ENCODE assay signal across 22 cellular contexts in the genomic region with DNA sequence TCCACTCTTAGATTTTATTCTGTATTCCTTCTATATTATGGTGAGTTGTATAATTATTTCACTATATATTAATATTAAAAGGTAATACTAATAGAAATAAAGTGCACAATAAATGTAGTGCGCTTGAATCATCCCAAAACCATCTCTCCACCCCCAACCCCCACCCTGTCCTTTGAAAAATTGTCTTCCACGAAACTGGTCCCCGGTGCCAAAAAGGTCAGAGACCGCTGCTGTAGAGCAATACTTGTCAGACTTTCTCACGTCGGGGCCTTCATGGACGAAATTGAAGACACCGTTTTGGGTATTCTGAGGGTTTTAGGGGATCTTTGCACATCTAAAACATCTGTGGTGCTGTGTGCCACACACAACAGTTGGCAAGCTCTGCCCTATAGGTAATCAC. TPM values are rescaled to one million over a fixed set of nuclear protein-coding genes. Genes with fewer than 3 reads are reported as not detected.
DNase-seq lines count a peak whose midpoint lies in the region; ATAC-seq and TF ChIP-seq lines count a peak whose summit lies in the region.
"Had no signal": no experiment of that assay in that cellular context is flagged by ENCODE, and none has a peak within 500 bp of the region (broad histone marks: within the 10 kb centered on the region; RNA-seq: fewer than 3 reads in every experiment).

No MANE protein-coding gene starts in this region.

- H3K4me3 Mint-ChIP-seq in mesothelial cell of epicardium = no peak overlapping the region
- H3K4me3 Mint-ChIP-seq in stimulated activated effector memory CD8-positive, alpha-beta T cell treated with anti-CD3 and anti-CD28 coated beads, Interleukin-12 subunit alpha, Interleukin-12 subunit beta, amount 100 ng/mL, for 72 hours = no peak overlapping the region
- no peak overlapping the region for H3K4me3 Mint-ChIP-seq in activated naive CD4-positive, alpha-beta T cell treated with anti-CD3 and anti-CD28 coated beads, Interleukin-2, amount 10 ng/mL, durations not matched to agents 7 days and 5 days
- H3K4me3 Mint-ChIP-seq: HFFc6 had no signal

- H3K27me3 ChIP-seq in left ventricle myocardium inferior (ENCODE audit: low read depth) = no peaks in the 10 kb centered on the region
- no peaks in the 10 kb centered on the region for H3K27me3 ChIP-seq in right cardiac atrium (ENCODE audit: control insufficient read depth, insufficient read depth)
- no peaks in the 10 kb centered on the region for H3K27me3 ChIP-seq in KMS-11 (ENCODE audit: insufficient read depth, low read depth)
- H3K27me3 ChIP-seq: MG63, Peyer's patch had no signal

- no peak overlapping the region for H3K9ac ChIP-seq in KMS-11

- intact Hi-C loops in left ventricle myocardium inferior (cut with micrococcal nuclease) = no loop called here
- intact Hi-C loops in right cardiac atrium (cut with DNase I) = no loop called here

- peaks cover 19% of the 10 kb centered on the region for H3K4me1 Mint-ChIP-seq in mesothelial cell of epicardium
- H3K4me1 Mint-ChIP-seq in stimulated activated effector memory CD8-positive, alpha-beta T cell treated with anti-CD3 and anti-CD28 coated beads, Interleukin-12 subunit alpha, Interleukin-12 subunit beta, amount 100 ng/mL, for 72 hours = peaks cover 80% of the 10 kb centered on the region
- H3K4me1 Mint-ChIP-seq in activated naive CD4-positive, alpha-beta T cell treated with anti-CD3 and anti-CD28 coated beads, Interleukin-2, amount 10 ng/mL, durations not matched to agents 7 days and 5 days = peaks cover 64% of the 10 kb centered on the region

- H3K36me3 ChIP-seq in left ventricle myocardium inferior (no peaks in the 10 kb centered on the region), KMS-11 (ENCODE audit: insufficient read depth) (no peaks in the 10 kb centered on the region)
- H3K36me3 ChIP-seq: Peyer's patch had no signal

- CTCF ChIA-PET in activated naive CD4-positive, alpha-beta T cell treated with anti-CD3 and anti-CD28 coated beads, Interleukin-2, amount 10 ng/mL, durations not matched to agents 7 days and 5 days (lab: Charles Lee) = no interaction called here

- H3K4me3 ChIP-seq in left ventricle myocardium inferior = no peak overlapping the region
- no peak overlapping the region for H3K4me3 ChIP-seq in right cardiac atrium (ENCODE audit: low read length)
- H3K4me3 ChIP-seq in KMS-11 (IDR thresholded peaks at IDR 0.05; ENCODE audit: insufficient read depth, low read depth, low read length) = no peak overlapping the region
- H3K4me3 ChIP-seq: MG63, Peyer's patch had no signal

- H3K27ac ChIP-seq in left ventricle myocardium inferior (replicated peaks) (peak overlapping the region; percentile 31), right cardiac atrium (ENCODE audit: low read length) (no peak overlapping the region), KMS-11 (no peak overlapping the region)
- H3K27ac ChIP-seq: Peyer's patch had no signal

- peak overlapping the region; percentile 16 for H3K27ac Mint-ChIP-seq in mesothelial cell of epicardium
- peak overlapping the region; percentile 33 for H3K27ac Mint-ChIP-seq in stimulated activated effector memory CD8-positive, alpha-beta T cell treated with anti-CD3 and anti-CD28 coated beads, Interleukin-12 subunit alpha, Interleukin-12 subunit beta, amount 100 ng/mL, for 72 hours
- H3K27ac Mint-ChIP-seq in activated naive CD4-positive, alpha-beta T cell treated with anti-CD3 and anti-CD28 coated beads, Interleukin-2, amount 10 ng/mL, durations not matched to agents 7 days and 5 days = no peak overlapping the region
- H3K27ac Mint-ChIP-seq: HFFc6 had no signal

- peaks cover 90% of the 10 kb centered on the region for H3K79me2 ChIP-seq in KMS-11 (ENCODE audit: insufficient read depth, low read depth)

- H3K4me1 ChIP-seq in left ventricle myocardium inferior (peaks cover 100% of the 10 kb centered on the region), right cardiac atrium (ENCODE audit: control insufficient read depth, insufficient read depth, low read length) (peaks cover 19% of the 10 kb centered on the region), KMS-11 (ENCODE audit: low read depth, poor library complexity, severe bottlenecking) (peaks cover 68% of the 10 kb centered on the region)

- H4K20me1 ChIP-seq in KMS-11 (ENCODE audit: insufficient read depth) = peaks cover 9% of the 10 kb centered on the region; the same call in 1 of the 2 replicates

- no peak for TF ChIP-seq CTCF in left ventricle myocardium inferior (IDR thresholded peaks at IDR 0.05; ENCODE audit: borderline replicate concordance)
- no peak for TF ChIP-seq CTCF in KMS-11 (conservative IDR thresholded peaks at IDR 0.05; ENCODE audit: low read depth, low read length)
- no peak for TF ChIP-seq CTCF in mesothelial cell of epicardium (IDR thresholded peaks at IDR 0.05; ENCODE audit: unreplicated experiment)

- DNase-seq in left ventricle myocardium inferior (no peak), right cardiac atrium (no peak), mesothelial cell of epicardium (ENCODE audit: low spot score in 2 of 2, unreplicated experiment in 2 of 2) (no peak), dedifferentiated amniotic fluid mesenchymal stem cell (ENCODE audit: extremely low spot score) (no peak)
- DNase-seq in stimulated activated effector memory CD8-positive, alpha-beta T cell treated with anti-CD3 and anti-CD28 coated beads, Interleukin-12 subunit alpha, Interleukin-12 subunit beta, amount 100 ng/mL, for 72 hours (ENCODE audit: low spot score in 2 of 2) = no peak
- no peak for DNase-seq in activated naive CD4-positive, alpha-beta T cell treated with anti-CD3 and anti-CD28 coated beads, Interleukin-2, amount 10 ng/mL, durations not matched to agents 7 days and 5 days
- DNase-seq: 8988T, AML-193, C1 segment of cervical spinal cord, COR-L47, DMS79, H7, HFFc6, MG63, NCI-H1417, NCI-H1694 treated with DMSO at 0.1 percent for 48 hours, NCI-H2081 treated with DMSO at 0.1 percent for 48 hours, NCI-H2171 treated with DMSO at 0.1 percent for 48 hours, NCI-H524 treated with DMSO at 0.1 percent for 48 hours, NCI-H82, Peyer's patch had no signal

- H3K36me3 Mint-ChIP-seq in mesothelial cell of epicardium = peaks cover 15% of the 10 kb centered on the region
- no peaks in the 10 kb centered on the region for H3K36me3 Mint-ChIP-seq in stimulated activated effector memory CD8-positive, alpha-beta T cell treated with anti-CD3 and anti-CD28 coated beads, Interleukin-12 subunit alpha, Interleukin-12 subunit beta, amount 100 ng/mL, for 72 hours
- peaks cover 28% of the 10 kb centered on the region for H3K36me3 Mint-ChIP-seq in activated naive CD4-positive, alpha-beta T cell treated with anti-CD3 and anti-CD28 coated beads, Interleukin-2, amount 10 ng/mL, durations not matched to agents 7 days and 5 days

- WGBS in right cardiac atrium = 63% methylated on average over 8 of the region's 8 CpGs

- no peaks in the 10 kb centered on the region for H3K27me3 Mint-ChIP-seq in mesothelial cell of epicardium (ENCODE audit: low read depth)
- H3K27me3 Mint-ChIP-seq in activated naive CD4-positive, alpha-beta T cell treated with anti-CD3 and anti-CD28 coated beads, Interleukin-2, amount 10 ng/mL, durations not matched to agents 7 days and 5 days = no peaks in the 10 kb centered on the region

- H3K4me2 ChIP-seq in KMS-11 = peak overlapping the region; percentile 53; the same call in 1 of the 2 replicates

- H3K9me3 Mint-ChIP-seq in mesothelial cell of epicardium = peaks cover 14% of the 10 kb centered on the region
- peaks cover 3% of the 10 kb centered on the region for H3K9me3 Mint-ChIP-seq in stimulated activated effector memory CD8-positive, alpha-beta T cell treated with anti-CD3 and anti-CD28 coated beads, Interleukin-12 subunit alpha, Interleukin-12 subunit beta, amount 100 ng/mL, for 72 hours
- H3K9me3 Mint-ChIP-seq in activated naive CD4-positive, alpha-beta T cell treated with anti-CD3 and anti-CD28 coated beads, Interleukin-2, amount 10 ng/mL, durations not matched to agents 7 days and 5 days = no peaks in the 10 kb centered on the region

- no peak for ATAC-seq in right cardiac atrium
- no peak for ATAC-seq in stimulated activated effector memory CD8-positive, alpha-beta T cell treated with anti-CD3 and anti-CD28 coated beads, Interleukin-12 subunit alpha, Interleukin-12 subunit beta, amount 100 ng/mL, for 72 hours

- peaks cover 8% of the 10 kb centered on the region for H3K9me3 ChIP-seq in left ventricle myocardium inferior (replicated peaks)
- no peaks in the 10 kb centered on the region for H3K9me3 ChIP-seq in right cardiac atrium (ENCODE audit: control insufficient read depth, low read length)
- H3K9me3 ChIP-seq: Peyer's patch had no signal

- no peak overlapping the region for H2AFZ ChIP-seq in KMS-11 (ENCODE audit: low read depth)

RNA-seq across cellular contexts. Expression of a gene that starts 19.6 kb away (rescaled TPM):
- total RNA-seq in left ventricle myocardium inferior (64.6 TPM), right cardiac atrium (10 to 100 TPM; 67.6 to 76.9 (median 73.4) TPM), mesothelial cell of epicardium (77.2 to 79.7 TPM (median 78.7 TPM) in 3 replicates)
- 28.4 TPM for polyA plus RNA-seq in right cardiac atrium
